ENCODE assay signal across 22 cellular contexts in genomic region chr19:41771410-41771809, GRCh38. TPM values are rescaled to one million over a fixed set of nuclear protein-coding genes. Genes with fewer than 3 reads are reported as not detected.
"Had no signal": no experiment of that assay in that cellular context is flagged by ENCODE, and none has a peak within 500 bp of the region (broad histone marks: within the 10 kb centered on the region; RNA-seq: fewer than 3 reads in every experiment).

No MANE protein-coding gene starts in this region.

- H3K27ac Mint-ChIP-seq: memory B cell; mesothelial cell of epicardium; natural killer cell treated with Interleukin-12 subunit alpha and Interleukin-12 subunit beta and Interleukin-15 and Interleukin-18, amount 100 ng/mL, for 72 hours; neural progenitor cell had no signal

- H3K27ac ChIP-seq: esophagus muscularis mucosa, heart left ventricle, lower lobe of right lung, neural progenitor cell, ovary, right atrium auricular region, sigmoid colon, skin epidermis had no signal

- H3K36me3 Mint-ChIP-seq: memory B cell; mesothelial cell of epicardium; natural killer cell treated with Interleukin-12 subunit alpha and Interleukin-12 subunit beta and Interleukin-15 and Interleukin-18, amount 100 ng/mL, for 72 hours; neural progenitor cell had no signal

- H3K4me1 ChIP-seq: esophagus muscularis mucosa, heart left ventricle, lower lobe of right lung, neural progenitor cell, right atrium auricular region, sigmoid colon had no signal

- DNase-seq: cerebellar nuclear complex; dermis blood vessel endothelial cell; foreskin fibroblast; heart left ventricle; islet precursor cell; lower lobe of right lung; nucleus accumbens; ovary; sigmoid colon; stimulated activated CD4-positive, alpha-beta T cell treated with anti-CD3 and anti-CD28 coated beads, Interleukin-12 subunit alpha, Interleukin-12 subunit beta, amount 100 ng/mL, for 4 hours; stimulated activated naive CD4-positive, alpha-beta T cell treated with Interleukin-2 at 50 U/mL for 16 hours; trophoblast cell had no signal

- H2AFZ ChIP-seq: neural progenitor cell had no signal

- ATAC-seq: heart left ventricle, left lobe of liver, lower lobe of right lung had no signal

- H3K9ac ChIP-seq: neural progenitor cell had no signal

- H3K4me1 Mint-ChIP-seq: memory B cell, mesothelial cell of epicardium, neural progenitor cell had no signal

- H3K4me3 Mint-ChIP-seq: memory B cell; mesothelial cell of epicardium; natural killer cell treated with Interleukin-12 subunit alpha and Interleukin-12 subunit beta and Interleukin-15 and Interleukin-18, amount 100 ng/mL, for 72 hours; neural progenitor cell had no signal

- H3K9me3 ChIP-seq: esophagus muscularis mucosa, heart left ventricle, lower lobe of right lung, ovary, right atrium auricular region, sigmoid colon had no signal

- H3K36me3 ChIP-seq: esophagus muscularis mucosa, heart left ventricle, lower lobe of right lung, neural progenitor cell, ovary, right atrium auricular region, sigmoid colon had no signal

- H3K4me2 ChIP-seq: neural progenitor cell had no signal

- H3K4me3 ChIP-seq: esophagus muscularis mucosa, heart left ventricle, lower lobe of right lung, neural progenitor cell, ovary, right atrium auricular region, sigmoid colon, skin epidermis had no signal

- H3K27me3 ChIP-seq: neural progenitor cell, ovary, right atrium auricular region had no signal

- H3K9me3 Mint-ChIP-seq: memory B cell; natural killer cell treated with Interleukin-12 subunit alpha and Interleukin-12 subunit beta and Interleukin-15 and Interleukin-18, amount 100 ng/mL, for 72 hours; neural progenitor cell had no signal

RNA-seq across cellular contexts. Expression of gene CEACAM6, which starts 16.1 kb away (rescaled TPM):
- total RNA-seq: dermis blood vessel endothelial cell; glomerular endothelial cell; mesothelial cell of epicardium; natural killer cell treated with Interleukin-12 subunit alpha and Interleukin-12 subunit beta and Interleukin-15 and Interleukin-18, amount 100 ng/mL, for 72 hours; right atrium auricular region had no signal
- polyA plus RNA-seq: urinary bladder had no signal

RNA-seq across cellular contexts. Expression of gene CEACAM3, which starts 25.0 kb away (rescaled TPM):
- total RNA-seq: dermis blood vessel endothelial cell; glomerular endothelial cell; mesothelial cell of epicardium; natural killer cell treated with Interleukin-12 subunit alpha and Interleukin-12 subunit beta and Interleukin-15 and Interleukin-18, amount 100 ng/mL, for 72 hours; ovary; right atrium auricular region; sigmoid colon; urinary bladder had no signal
- polyA plus RNA-seq: urinary bladder had no signal
